In the genomic region with DNA sequence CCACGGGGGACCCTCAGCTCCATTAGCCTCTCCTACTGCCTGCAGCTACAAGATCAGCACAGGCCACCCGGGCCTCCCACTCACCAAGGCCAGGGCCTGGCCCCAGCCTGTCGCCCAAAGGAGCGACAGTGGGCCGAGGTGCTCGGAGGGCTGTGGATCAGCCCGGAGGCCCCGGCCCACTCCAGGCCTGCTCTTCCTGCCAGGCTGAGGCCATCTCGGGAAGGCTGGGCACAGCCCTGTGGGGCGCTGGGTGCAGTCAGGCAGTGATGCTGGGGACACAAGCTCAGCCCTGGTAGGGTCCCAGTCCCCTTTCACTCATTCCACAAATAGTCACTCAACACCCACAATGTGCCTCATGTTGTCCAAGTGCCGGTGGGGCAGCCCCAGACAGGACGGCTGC, we compare ENCODE assay signal across 17 cellular contexts. TPM values are rescaled to one million over a fixed set of nuclear protein-coding genes. Genes with fewer than 3 reads are reported as not detected.
A peak's percentile ranks its signal among the peaks of the same experiment; 100 is the strongest.
DNase-seq lines count a peak whose midpoint lies in the region; ATAC-seq, FAIRE-seq and TF ChIP-seq lines count a peak whose summit lies in the region.
"Had no signal": no experiment of that assay in that cellular context is flagged by ENCODE, and none has a peak within 500 bp of the region (broad histone marks: within the 10 kb centered on the region; RNA-seq: fewer than 3 reads in every experiment).

No MANE protein-coding gene starts in this region.

- H3K36me3 ChIP-seq in heart left ventricle (no peaks in the 10 kb centered on the region), muscle layer of duodenum (ENCODE audit: control insufficient read depth in 1 of 2, insufficient read depth in 2 of 2, low read length in 2 of 2) (no peaks in the 10 kb centered on the region), thyroid gland (no peaks in the 10 kb centered on the region)
- H3K36me3 ChIP-seq: SJCRH30, tibial artery had no signal

- H3K4me1 ChIP-seq in heart left ventricle (peaks cover 0 to 86% (median 44%) of the 10 kb centered on the region in 12 donors), muscle layer of duodenum (ENCODE audit: control insufficient read depth in 1 of 2, insufficient read depth in 2 of 2, low read length in 2 of 2) (peaks cover 8 to 26% of the 10 kb centered on the region in 2 donors), thyroid gland (peaks cover 50 to 51% of the 10 kb centered on the region in 2 donors)
- H3K4me1 ChIP-seq: SJCRH30 had no signal

- H3K27ac ChIP-seq in heart left ventricle (peak overlapping the region in 11 of 12 donors; percentile 15 to 87 (median 71)), muscle layer of duodenum (ENCODE audit: low read length) (peak overlapping the region; percentile 16), thyroid gland (peak overlapping the region; percentile 92 to 96 (median 95))
- H3K27ac ChIP-seq: SJCRH30, tibial artery had no signal

- WGBS in heart left ventricle, 4 donors: 35 to 44% (median 40%) methylated on average over 3 to 12 of the region's 12 CpGs
- WGBS in thyroid gland, 2 donors: 45 to 49% methylated on average over 6 to 9 of the region's 12 CpGs

- H3K4me3 ChIP-seq in heart left ventricle: no peak overlapping the region
- H3K4me3 ChIP-seq in muscle layer of duodenum (ENCODE audit: low read depth in 1 of 2, low read length in 2 of 2): no peak overlapping the region
- H3K4me3 ChIP-seq in thyroid gland (replicated peaks in 1 of 3): no peak overlapping the region
- H3K4me3 ChIP-seq: SJCRH30, tibial artery had no signal

- DNase-seq in NCI-H1694 treated with DMSO at 0.1 percent for 48 hours (lab: John Stamatoyannopoulos, UW) (peak; percentile 27), NCI-H1694 (lab: John Stamatoyannopoulos, UW) (no peak), heart left ventricle (no peak), thyroid gland (peak; percentile 48 to 49), 8988T (no peak), GM12892 (ENCODE audit: insufficient read length) (no peak)
- DNase-seq in stimulated activated naive CD8-positive, alpha-beta T cell treated with anti-CD3 and anti-CD28 coated beads, Interleukin-15, Interleukin-2, amounts not matched to agents 100 U/mL and 50 U/mL, for 24 hours: no peak
- DNase-seq: activated CD4-positive, CD25-positive, alpha-beta regulatory T cell; activated naive CD4-positive, alpha-beta T cell treated with anti-CD3 and anti-CD28 coated beads for 36 hours; activated T-cell treated with anti-CD3 and anti-CD28 coated beads, Interleukin-2, amount 50 U/mL, for 4 hours; cerebellar nuclear complex; effector memory CD8-positive, alpha-beta T cell; NCI-H524 treated with DMSO at 0.1 percent for 48 hours; stimulated activated CD4-positive, alpha-beta T cell treated with anti-CD3 and anti-CD28 coated beads, Interleukin-15, amount 100 ng/mL, for 24 hours; tibial artery had no signal

- intact Hi-C loops in heart left ventricle (cut with DNase I) (loop anchor here in 2 of 10 donors (10.0 kb wide), 1 partner anchor 47 kb away; no protein-coding TSS in a partner anchor), thyroid gland (cut with DNase I) (no loop called here)

- H3K27me3 ChIP-seq in heart left ventricle (no peaks in the 10 kb centered on the region), muscle layer of duodenum (ENCODE audit: low read depth, low read length) (no peaks in the 10 kb centered on the region), thyroid gland (no peaks in the 10 kb centered on the region)

- peak in 3 of 4 donors; percentile 1 to 3 (median 3) for ATAC-seq in heart left ventricle
- ATAC-seq in stimulated activated naive CD8-positive, alpha-beta T cell treated with anti-CD3 and anti-CD28 coated beads, Interleukin-15, Interleukin-2, amounts not matched to agents 100 U/mL and 50 U/mL, for 24 hours: no peak
- ATAC-seq: activated T-cell treated with anti-CD3 and anti-CD28 coated beads, Interleukin-2, amount 50 U/mL, for 4 hours; effector memory CD8-positive, alpha-beta T cell had no signal

- TF ChIP-seq POLR2A in heart left ventricle (IDR thresholded peaks at IDR 0.05): no peak
- no peak for TF ChIP-seq POLR2A in thyroid gland (IDR thresholded peaks at IDR 0.05)
- TF ChIP-seq POLR2A in GM12892 (IDR thresholded peaks at IDR 0.05; ENCODE audit: low read depth, low read length): no peak

- TF ChIP-seq CTCF in heart left ventricle (IDR thresholded peaks at IDR 0.05) (no peak), thyroid gland (IDR thresholded peaks at IDR 0.05) (no peak)

- H3K9me3 ChIP-seq in heart left ventricle: no peaks in the 10 kb centered on the region
- no peaks in the 10 kb centered on the region for H3K9me3 ChIP-seq in muscle layer of duodenum (ENCODE audit: control insufficient read depth in 1 of 2, low read length in 2 of 2)
- H3K9me3 ChIP-seq in thyroid gland: no peaks in the 10 kb centered on the region
- H3K9me3 ChIP-seq: SJCRH30, tibial artery had no signal

- no peak for FAIRE-seq in GM12892 (lab: Jason Lieb, UNC)

RNA-seq across cellular contexts. Expression of a gene that starts 58.8 kb away (rescaled TPM):
- total RNA-seq in heart left ventricle: 10 to 100 TPM; 39.5 to 84.9 (median 63.2) TPM
- polyA plus RNA-seq in heart left ventricle: 10 to 100 TPM; 28.8 to 50.0 TPM
- 10 to 100 TPM in 3 of 4 donors, 1 to 10 TPM in 1; 5.2 to 38.5 (median 18.7) TPM for total RNA-seq in thyroid gland
- polyA plus RNA-seq in GM12892 (2012; ENCODE audit: missing spikeins): 0.91 TPM

Comparison
In these comparisons a context has a peak if more than half of its experiments do, and no peak if none do; other contexts are left out.
1. DNase-seq: peak in NCI-H1694 treated with DMSO at 0.1 percent for 48 hours (single experiment) and thyroid gland (2 of 2); none in NCI-H1694 (single experiment), heart left ventricle (0 of 5), stimulated activated naive CD8-positive, alpha-beta T cell treated with anti-CD3 and anti-CD28 coated beads, Interleukin-15, Interleukin-2, amounts not matched to agents 100 U/mL and 50 U/mL, for 24 hours (single experiment), 8988T (single experiment) and GM12892 (single experiment).
2. H3K27ac ChIP-seq: peak in every context shown above with its lines; median percentile 95 in thyroid gland; 71 in heart left ventricle; 16 in muscle layer of duodenum.